10 cellular contexts compared by ENCODE assay signal in the genomic region with DNA sequence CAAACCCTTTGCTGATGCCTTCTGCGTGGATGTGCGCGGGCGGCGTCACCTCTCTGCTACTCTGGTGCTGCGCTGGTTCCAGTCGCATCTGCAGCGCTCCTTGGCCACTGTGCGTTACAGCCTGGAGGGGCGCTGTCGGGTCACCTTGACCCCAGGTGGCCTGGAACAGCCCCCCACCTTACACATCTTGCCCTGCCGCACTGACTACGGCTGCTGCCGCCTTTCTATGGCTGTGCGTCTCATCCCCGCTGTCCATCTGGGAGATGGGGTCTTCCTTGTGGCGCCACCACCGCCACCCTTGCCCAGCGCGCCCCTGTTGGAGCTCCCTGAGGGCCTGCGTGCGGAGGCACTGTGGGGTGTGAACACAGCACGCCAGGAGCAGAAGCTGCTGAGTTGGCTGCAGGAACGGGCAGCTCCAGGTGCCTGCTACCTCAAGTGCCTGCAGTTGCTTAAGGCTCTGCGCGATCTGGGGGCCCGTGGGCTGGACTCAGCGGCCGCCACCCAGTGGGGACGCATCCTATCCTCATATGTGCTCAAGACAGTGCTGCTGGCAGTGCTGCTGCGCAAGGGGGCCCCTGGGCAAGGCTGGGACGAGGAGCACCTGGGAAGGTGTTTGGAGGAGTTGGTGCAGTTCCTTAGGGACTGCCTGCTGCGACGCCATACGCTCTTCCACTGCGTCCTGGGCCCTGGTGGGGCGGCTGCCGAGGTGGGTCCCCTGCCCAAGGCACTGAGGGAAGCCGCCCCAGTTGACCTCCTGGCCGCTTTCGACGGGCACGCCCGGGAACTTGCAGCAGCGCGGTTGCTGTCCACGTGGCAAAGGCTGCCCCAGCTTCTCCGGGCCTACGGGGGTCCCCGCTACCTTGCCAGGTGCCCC. TPM values are rescaled to one million over a fixed set of nuclear protein-coding genes. Genes with fewer than 3 reads are reported as not detected.
DNase-seq lines count a peak whose midpoint lies in the region; ATAC-seq and TF ChIP-seq lines count a peak whose summit lies in the region.
"Had no signal": no experiment of that assay in that cellular context is flagged by ENCODE, and none has a peak within 500 bp of the region (broad histone marks: within the 10 kb centered on the region; RNA-seq: fewer than 3 reads in every experiment).

No MANE protein-coding gene starts in this region.

- ATAC-seq in Right ventricle myocardium inferior (peak; percentile 9), HG03175 (IDR thresholded peaks at IDR 0.05; ENCODE audit: unreplicated experiment) (no peak)
- ATAC-seq: CD8-positive, alpha-beta T cell had no signal

- H3K9ac ChIP-seq in muscle layer of colon (ENCODE audit: low read length) = no peak overlapping the region

- H3K27me3 ChIP-seq in muscle layer of colon (ENCODE audit: control insufficient read depth in 1 of 2, insufficient read depth in 2 of 2, low read length in 2 of 2) = no peaks in the 10 kb centered on the region
- no peaks in the 10 kb centered on the region for H3K27me3 ChIP-seq in uterus

- H3K4me3 ChIP-seq in muscle layer of colon (ENCODE audit: low read depth in 1 of 2, low read length in 2 of 2) (peak overlapping the region; percentile 60 to 78), uterus (peak overlapping the region; percentile 46 to 69)

- DNase-seq in Right ventricle myocardium inferior (ENCODE audit: missing footprints) (peak; percentile 77), cardiac septum (ENCODE audit: low spot score) (no peak), epithelial cell of prostate (ENCODE audit: low read depth, low spot score) (no peak), uterus (no peak), NCI-H1417 (lab: John Stamatoyannopoulos, UW) (no peak), SIG-M5 treated with dmso at 0.1 percent for 504 hours (lab: John Stamatoyannopoulos, UW; ENCODE audit: unreplicated experiment) (no peak)
- DNase-seq: CD8-positive, alpha-beta T cell; kidney glomerular epithelial cell had no signal

- no peak for TF ChIP-seq POLR2A in uterus (IDR thresholded peaks at IDR 0.05)

- H3K27ac ChIP-seq in epithelial cell of prostate = peak overlapping the region; percentile 84
- H3K27ac ChIP-seq in muscle layer of colon (ENCODE audit: low read depth, low read length) = peak overlapping the region; percentile 89
- H3K27ac ChIP-seq in uterus = peak overlapping the region; percentile 94 to 95

- peaks cover 41% of the 10 kb centered on the region for H3K4me1 ChIP-seq in muscle layer of colon (ENCODE audit: insufficient read depth, low read length)
- H3K4me1 ChIP-seq in uterus = peaks cover 13 to 16% of the 10 kb centered on the region in 2 donors

- H3K9me3 ChIP-seq in muscle layer of colon (ENCODE audit: low read length) (no peaks in the 10 kb centered on the region), uterus (no peaks in the 10 kb centered on the region)

- H3K36me3 ChIP-seq in muscle layer of colon (ENCODE audit: insufficient read depth, low read length) (peaks cover 13% of the 10 kb centered on the region), uterus (no peaks in the 10 kb centered on the region)

- intact Hi-C loops in Right ventricle myocardium inferior (cut with DNase I) (loop anchor here (2.0 kb wide), 2 partner anchors 15 to 23 kb away; no protein-coding TSS in a partner anchor), cardiac septum (cut with DNase I) (loop anchor here (2.0 to 5.0 kb wide), 2 partner anchors 15 to 52 kb away; a partner anchor contains a TSS), uterus (cut with DNase I; ENCODE audit: low total_unique reads) (no loop called here)

- peak in 1 of 4 experiments; percentile 22 for TF ChIP-seq CTCF in uterus (IDR thresholded peaks at IDR 0.05)

RNA-seq across cellular contexts. Expression of a gene that starts 1.6 kb away (rescaled TPM):
- 15.3 TPM for total RNA-seq in Right ventricle myocardium inferior
- total RNA-seq in cardiac septum = 24.6 TPM
- 10 to 100 TPM; 17.9 to 74.1 (median 43.7) TPM for total RNA-seq in uterus

RNA-seq across cellular contexts. Expression of a gene that starts 48.0 kb away (rescaled TPM):
- total RNA-seq in Right ventricle myocardium inferior (40.4 TPM), cardiac septum (32.6 TPM), uterus (10 to 100 TPM in 3 of 4 donors, 1 to 10 TPM in 1; 9.7 to 40.2 (median 27.3) TPM)

RNA-seq across cellular contexts. Expression of a gene that starts 52.7 kb away (rescaled TPM):
- total RNA-seq in Right ventricle myocardium inferior (0.54 TPM), cardiac septum (0.81 TPM), uterus (1 to 10 TPM in 3 of 4 donors, under 1 TPM in 1; 0.29 to 4.4 (median 2.2) TPM)
- total RNA-seq: CD8-positive, alpha-beta T cell had no signal
